8 cellular contexts compared by ENCODE assay signal in the genomic region with DNA sequence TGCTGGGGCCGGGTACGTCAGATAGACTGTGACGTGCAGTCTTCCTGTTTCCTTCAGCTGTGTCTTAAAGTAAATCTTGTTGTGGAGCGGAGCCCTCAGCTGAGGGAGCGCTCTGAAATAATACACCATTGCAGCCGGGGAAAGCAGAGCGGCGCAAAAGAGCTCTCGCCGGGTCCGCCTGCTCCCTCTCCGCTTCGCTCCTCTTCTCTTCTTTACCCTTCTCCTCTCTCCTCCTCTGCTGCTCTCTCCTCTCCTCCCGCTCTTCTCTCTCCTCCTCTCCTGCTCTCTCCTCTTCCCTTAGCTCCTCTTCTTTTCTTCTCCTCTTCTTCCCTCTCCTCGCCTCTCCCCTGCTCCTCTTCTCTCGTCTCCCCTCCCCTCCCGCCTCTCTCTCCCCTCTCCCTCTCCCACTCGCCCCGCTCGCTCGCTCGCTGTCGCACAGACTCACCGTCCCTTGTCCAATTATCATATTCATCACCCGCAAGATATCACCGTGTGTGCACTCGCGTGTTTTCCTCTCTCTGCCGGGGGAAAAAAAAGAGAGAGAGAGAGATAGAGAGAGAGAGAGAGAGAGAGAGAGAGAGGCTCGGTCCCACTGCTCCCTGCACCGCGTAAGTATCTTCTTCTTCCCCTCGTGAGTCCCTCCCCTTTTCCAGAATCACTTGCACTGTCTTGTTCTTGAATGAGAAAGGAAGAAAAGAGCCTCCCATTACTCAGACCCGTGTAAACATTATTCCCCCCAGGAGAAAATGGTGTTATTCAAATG.
A peak's percentile ranks its signal among the peaks of the same experiment; 100 is the strongest.
DNase-seq lines count a peak whose midpoint lies in the region; ATAC-seq and TF ChIP-seq lines count a peak whose summit lies in the region.

A gene with protein sequence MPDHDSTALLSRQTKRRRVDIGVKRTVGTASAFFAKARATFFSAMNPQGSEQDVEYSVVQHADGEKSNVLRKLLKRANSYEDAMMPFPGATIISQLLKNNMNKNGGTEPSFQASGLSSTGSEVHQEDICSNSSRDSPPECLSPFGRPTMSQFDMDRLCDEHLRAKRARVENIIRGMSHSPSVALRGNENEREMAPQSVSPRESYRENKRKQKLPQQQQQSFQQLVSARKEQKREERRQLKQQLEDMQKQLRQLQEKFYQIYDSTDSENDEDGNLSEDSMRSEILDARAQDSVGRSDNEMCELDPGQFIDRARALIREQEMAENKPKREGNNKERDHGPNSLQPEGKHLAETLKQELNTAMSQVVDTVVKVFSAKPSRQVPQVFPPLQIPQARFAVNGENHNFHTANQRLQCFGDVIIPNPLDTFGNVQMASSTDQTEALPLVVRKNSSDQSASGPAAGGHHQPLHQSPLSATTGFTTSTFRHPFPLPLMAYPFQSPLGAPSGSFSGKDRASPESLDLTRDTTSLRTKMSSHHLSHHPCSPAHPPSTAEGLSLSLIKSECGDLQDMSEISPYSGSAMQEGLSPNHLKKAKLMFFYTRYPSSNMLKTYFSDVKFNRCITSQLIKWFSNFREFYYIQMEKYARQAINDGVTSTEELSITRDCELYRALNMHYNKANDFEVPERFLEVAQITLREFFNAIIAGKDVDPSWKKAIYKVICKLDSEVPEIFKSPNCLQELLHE (plus strand): TSS at position 98 of the 763 bp plus-strand sequence. CDS start 8,563 bp downstream, outside the sequence.

- no peaks in the 10 kb centered on the region for H3K36me3 ChIP-seq in duodenal mucosa (ENCODE audit: control insufficient read depth in 1 of 2, insufficient read depth in 2 of 2, low read length in 2 of 2)

- peak within 1 kb of the TSS; percentile 39 to 71 for H3K9ac ChIP-seq in duodenal mucosa (ENCODE audit: low read depth in 1 of 2, low read length in 2 of 2)

- H3K27ac ChIP-seq in VCaP (no peak within 1 kb of the TSS), duodenal mucosa (ENCODE audit: low read depth, low read length) (no peak within 1 kb of the TSS)

- peak; percentile 77 for ATAC-seq in HG02943 (IDR thresholded peaks at IDR 0.05; ENCODE audit: low read depth, unreplicated experiment)

- DNase-seq in activated T-cell treated with anti-CD3 and anti-CD28 coated beads for 1 hour (ENCODE audit: low read depth), result peak; percentile 23
- no peak for DNase-seq in activated T-cell treated with anti-CD3 and anti-CD28 coated beads for 4 hours
- peak; percentile 54 for DNase-seq in NCI-H2029 treated with DMSO at 0.1 percent for 48 hours (lab: John Stamatoyannopoulos, UW)
- peak; percentile 98 for DNase-seq in left kidney (ENCODE audit: low read depth, low spot score)
- DNase-seq in stimulated activated CD4-positive, alpha-beta T cell treated with anti-CD3 and anti-CD28 coated beads, Interleukin-2, amount 100 ng/mL, for 24 hours, result peak; percentile 36 to 54

- H3K4me3 ChIP-seq in duodenal mucosa (ENCODE audit: low read depth in 1 of 2, low read length in 2 of 2), result peak within 1 kb of the TSS; percentile 80 to 86

- H3K9me3 ChIP-seq in duodenal mucosa (ENCODE audit: control insufficient read depth in 1 of 2, low read length in 2 of 2), result no peaks in the 10 kb centered on the region

- 0 out of 2 replicates have a peak, but pooled peaks have one; percentile 10 for TF ChIP-seq CTCF in VCaP (conservative IDR thresholded peaks at IDR 0.05)

- peaks cover 14 to 22% of the 10 kb centered on the region in 2 donors for H3K4me1 ChIP-seq in duodenal mucosa (ENCODE audit: control insufficient read depth in 1 of 2, insufficient read depth in 2 of 2, low read length in 2 of 2)

- H3K27me3 ChIP-seq in duodenal mucosa (ENCODE audit: control insufficient read depth in 1 of 2, insufficient read depth in 2 of 2, low read length in 2 of 2), result peaks cover 42 to 56% of the 10 kb centered on the region in 2 donors
